In genomic region chr7:137091396-137091795, GRCh38 we compare ENCODE assay signal across 13 cellular contexts.
A peak's percentile ranks its signal among the peaks of the same experiment; 100 is the strongest.
DNase-seq lines count a peak whose midpoint lies in the region; ATAC-seq and TF ChIP-seq lines count a peak whose summit lies in the region.
"Had no signal": no experiment of that assay in that cellular context is flagged by ENCODE, and none has a peak within 500 bp of the region (broad histone marks: within the 10 kb centered on the region; RNA-seq: fewer than 3 reads in every experiment).

No MANE protein-coding gene starts in this region.

- H3K27me3 ChIP-seq in right atrium auricular region (no peaks in the 10 kb centered on the region), hepatocyte (no peaks in the 10 kb centered on the region)
- H3K27me3 ChIP-seq: stomach had no signal

- no peak overlapping the region for H3K4me2 ChIP-seq in hepatocyte

- no peaks in the 10 kb centered on the region for H3K9me2 ChIP-seq in hepatocyte (replicated peaks; ENCODE audit: insufficient read depth)

- WGBS in hepatocyte (ENCODE audit: low lambda C conversion rate, missing lambda C conversion rate), result 28% methylated on average over 2 of the region's 2 CpGs

- TF ChIP-seq CTCF in right atrium auricular region (IDR thresholded peaks at IDR 0.05), result peak in 1 of 2 donors; percentile 62
- peak; percentile 50 for TF ChIP-seq CTCF in WI38 (IDR thresholded peaks at IDR 0.05; ENCODE audit: low read depth, low read length)
- TF ChIP-seq CTCF in hepatocyte (IDR thresholded peaks at IDR 0.05; ENCODE audit: poor library complexity), result peak; percentile 42

- H3K27ac ChIP-seq in right atrium auricular region, result no peak overlapping the region
- no peak overlapping the region for H3K27ac ChIP-seq in hepatocyte
- H3K27ac ChIP-seq: stomach had no signal

- H3K4me1 ChIP-seq in right atrium auricular region, result no peaks in the 10 kb centered on the region
- H3K4me1 ChIP-seq in hepatocyte (ENCODE audit: insufficient read depth), result no peaks in the 10 kb centered on the region
- H3K4me1 ChIP-seq: stomach had no signal

- no peak for DNase-seq in Right ventricle myocardium superior
- no peak for DNase-seq in right atrium auricular region (ENCODE audit: low spot score)
- peak; percentile 67 for DNase-seq in hepatocyte (ENCODE audit: low spot score)
- DNase-seq in NCI-H524 treated with DMSO at 0.1 percent for 48 hours (lab: John Stamatoyannopoulos, UW), result no peak
- no peak for DNase-seq in NCI-H2227 treated with DMSO at 0.1 percent for 48 hours (lab: John Stamatoyannopoulos, UW)
- DNase-seq: activated CD4-positive, CD25-positive, alpha-beta regulatory T cell; C1 segment of cervical spinal cord; cortex of kidney; naive thymus-derived CD4-positive, alpha-beta T cell; stomach had no signal

- H3K4me3 ChIP-seq in right atrium auricular region (no peak overlapping the region), WI38 (ENCODE audit: low read depth, low read length) (no peak overlapping the region), hepatocyte (no peak overlapping the region)
- H3K4me3 ChIP-seq: stomach had no signal

- no peaks in the 10 kb centered on the region for H3K79me2 ChIP-seq in hepatocyte

- ATAC-seq in Right ventricle myocardium superior (ENCODE audit: poor library complexity) (peak; percentile 79), HG03159 (IDR thresholded peaks at IDR 0.05; ENCODE audit: unreplicated experiment) (no peak), HG03108 (IDR thresholded peaks at IDR 0.05; ENCODE audit: unreplicated experiment) (no peak)
- ATAC-seq: naive thymus-derived CD4-positive, alpha-beta T cell had no signal

- H4K20me1 ChIP-seq in hepatocyte (ENCODE audit: insufficient read depth, poor library complexity, severe bottlenecking), result no peaks in the 10 kb centered on the region

- H3K36me3 ChIP-seq in right atrium auricular region (no peaks in the 10 kb centered on the region), hepatocyte (replicated peaks; ENCODE audit: insufficient read depth, low read depth) (no peaks in the 10 kb centered on the region)
- H3K36me3 ChIP-seq: stomach had no signal

- intact Hi-C loops in Right ventricle myocardium superior (cut with DNase I), result no loop called here

- no peak overlapping the region for H2AFZ ChIP-seq in hepatocyte

- H3K9me3 ChIP-seq in right atrium auricular region (no peaks in the 10 kb centered on the region), hepatocyte (ENCODE audit: low read depth) (no peaks in the 10 kb centered on the region)
- H3K9me3 ChIP-seq: stomach had no signal
